In the genomic region with DNA sequence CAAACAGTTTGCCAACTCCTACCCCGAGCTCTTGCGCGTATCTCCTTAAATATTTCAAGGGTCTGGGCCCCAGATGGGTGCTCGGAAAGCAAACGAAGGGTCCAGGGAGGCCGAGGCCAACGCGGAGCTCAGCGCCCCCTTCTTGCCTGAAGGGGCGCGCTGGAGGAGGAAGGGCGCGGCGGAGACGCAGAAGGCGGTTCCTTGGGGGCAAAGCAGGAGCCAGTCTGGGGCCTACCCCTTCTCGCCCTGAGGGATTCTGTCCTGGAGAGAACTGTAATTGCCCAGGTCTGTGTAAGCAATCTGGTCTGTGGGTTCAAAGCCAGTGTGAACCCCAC, we compare ENCODE assay signal across 12 cellular contexts. TPM values are rescaled to one million over a fixed set of nuclear protein-coding genes. Genes with fewer than 3 reads are reported as not detected.
A peak's percentile ranks its signal among the peaks of the same experiment; 100 is the strongest.
DNase-seq lines count a peak whose midpoint lies in the region; ATAC-seq lines count a peak whose summit lies in the region.
"Had no signal": no experiment of that assay in that cellular context is flagged by ENCODE, and none has a peak within 500 bp of the region (broad histone marks: within the 10 kb centered on the region; RNA-seq: fewer than 3 reads in every experiment).

No MANE protein-coding gene starts in this region.

- H3K4me3 ChIP-seq in adipocyte (ENCODE audit: low read length) = peak overlapping the region; percentile 73
- H3K4me3 ChIP-seq: PC-9 had no signal

- no peaks in the 10 kb centered on the region for H3K36me3 Mint-ChIP-seq in activated CD4-positive, alpha-beta T cell treated with anti-CD3 and anti-CD28 coated beads, Interleukin-2, amount 10 ng/mL, durations not matched to agents 24 days and 14 days (ENCODE audit: low read depth)
- H3K36me3 Mint-ChIP-seq in immature natural killer cell = peaks cover 0 to 3% (median 0%) of the 10 kb centered on the region in 3 donors
- H3K36me3 Mint-ChIP-seq in stimulated activated naive CD8-positive, alpha-beta T cell treated with anti-CD3 and anti-CD28 coated beads, Interleukin-15, Interleukin-2, amounts not matched to agents 100 ng/mL and 50 ng/mL, for 24 hours (ENCODE audit: low read depth) = no peaks in the 10 kb centered on the region

- H3K27me3 Mint-ChIP-seq in activated CD4-positive, alpha-beta T cell treated with anti-CD3 and anti-CD28 coated beads, Interleukin-2, amount 10 ng/mL, durations not matched to agents 24 days and 14 days = peaks cover 91% of the 10 kb centered on the region
- H3K27me3 Mint-ChIP-seq in immature natural killer cell (ENCODE audit: low read depth in 3 of 3) = peaks cover 38 to 46% (median 43%) of the 10 kb centered on the region in 3 donors
- peaks cover 90% of the 10 kb centered on the region for H3K27me3 Mint-ChIP-seq in stimulated activated naive CD8-positive, alpha-beta T cell treated with anti-CD3 and anti-CD28 coated beads, Interleukin-15, Interleukin-2, amounts not matched to agents 100 ng/mL and 50 ng/mL, for 24 hours

- H3K4me1 Mint-ChIP-seq in activated CD4-positive, alpha-beta T cell treated with anti-CD3 and anti-CD28 coated beads, Interleukin-2, amount 10 ng/mL, durations not matched to agents 24 days and 14 days = peaks cover 22% of the 10 kb centered on the region
- H3K4me1 Mint-ChIP-seq in immature natural killer cell = peaks cover 28 to 40% of the 10 kb centered on the region in 2 donors
- peaks cover 42% of the 10 kb centered on the region for H3K4me1 Mint-ChIP-seq in stimulated activated naive CD8-positive, alpha-beta T cell treated with anti-CD3 and anti-CD28 coated beads, Interleukin-15, Interleukin-2, amounts not matched to agents 100 ng/mL and 50 ng/mL, for 24 hours (ENCODE audit: low read depth)

- DNase-seq in activated CD4-positive, alpha-beta T cell treated with anti-CD3 and anti-CD28 coated beads, Interleukin-2, amount 10 ng/mL, durations not matched to agents 24 days and 14 days = no peak
- DNase-seq in activated CD4-positive, alpha-beta T cell treated with anti-CD3 and anti-CD28 coated beads for 48 hours = no peak
- DNase-seq in adipocyte (ENCODE audit: low read depth) (no peak), immature natural killer cell (no peak), NCI-H524 treated with DMSO at 0.1 percent for 48 hours (lab: John Stamatoyannopoulos, UW) (no peak)
- DNase-seq: GDM1, NCI-H1105 treated with DMSO at 0.1 percent for 48 hours, PC-9 had no signal

- peak overlapping the region; percentile 33 for H3K4me3 Mint-ChIP-seq in activated CD4-positive, alpha-beta T cell treated with anti-CD3 and anti-CD28 coated beads, Interleukin-2, amount 10 ng/mL, durations not matched to agents 24 days and 14 days
- peak overlapping the region; percentile 34 to 65 (median 56) for H3K4me3 Mint-ChIP-seq in immature natural killer cell
- H3K4me3 Mint-ChIP-seq in stimulated activated naive CD8-positive, alpha-beta T cell treated with anti-CD3 and anti-CD28 coated beads, Interleukin-15, Interleukin-2, amounts not matched to agents 100 ng/mL and 50 ng/mL, for 24 hours = peak overlapping the region; percentile 70

- no peaks in the 10 kb centered on the region for H3K9me3 ChIP-seq in adipocyte (ENCODE audit: control insufficient read depth, low read length)

- intact Hi-C loops in activated CD4-positive, alpha-beta T cell treated with anti-CD3 and anti-CD28 coated beads, Interleukin-2, amount 10 ng/mL, durations not matched to agents 24 days and 14 days (cut with micrococcal nuclease) = no loop called here

- no peak for ATAC-seq in HG03159 (IDR thresholded peaks at IDR 0.05; ENCODE audit: unreplicated experiment)
- no peak for ATAC-seq in HG02571 (IDR thresholded peaks at IDR 0.05; ENCODE audit: unreplicated experiment)

- no peaks in the 10 kb centered on the region for H3K36me3 ChIP-seq in adipocyte (ENCODE audit: control insufficient read depth, insufficient read depth, low read length, severe bottlenecking)

- H3K27me3 ChIP-seq in adipocyte (replicated peaks; ENCODE audit: control insufficient read depth, insufficient read depth, low read length) = peaks cover 30% of the 10 kb centered on the region

- H3K27ac Mint-ChIP-seq in activated CD4-positive, alpha-beta T cell treated with anti-CD3 and anti-CD28 coated beads, Interleukin-2, amount 10 ng/mL, durations not matched to agents 24 days and 14 days = no peak overlapping the region
- H3K27ac Mint-ChIP-seq in immature natural killer cell = no peak overlapping the region
- H3K27ac Mint-ChIP-seq in stimulated activated naive CD8-positive, alpha-beta T cell treated with anti-CD3 and anti-CD28 coated beads, Interleukin-15, Interleukin-2, amounts not matched to agents 100 ng/mL and 50 ng/mL, for 24 hours = no peak overlapping the region

- peaks cover 18% of the 10 kb centered on the region for H3K4me1 ChIP-seq in adipocyte (ENCODE audit: control insufficient read depth, insufficient read depth, low read length)

- H3K9me3 Mint-ChIP-seq in activated CD4-positive, alpha-beta T cell treated with anti-CD3 and anti-CD28 coated beads, Interleukin-2, amount 10 ng/mL, durations not matched to agents 24 days and 14 days = no peaks in the 10 kb centered on the region
- H3K9me3 Mint-ChIP-seq in immature natural killer cell = no peaks in the 10 kb centered on the region
- H3K9me3 Mint-ChIP-seq in stimulated activated naive CD8-positive, alpha-beta T cell treated with anti-CD3 and anti-CD28 coated beads, Interleukin-15, Interleukin-2, amounts not matched to agents 100 ng/mL and 50 ng/mL, for 24 hours = no peaks in the 10 kb centered on the region

- H3K9ac ChIP-seq in adipocyte (ENCODE audit: low read length) = peak overlapping the region; percentile 50

RNA-seq across cellular contexts. Expression of a gene that starts 4.0 kb away (rescaled TPM):
- total RNA-seq in activated CD4-positive, alpha-beta T cell treated with anti-CD3 and anti-CD28 coated beads, Interleukin-2, amount 10 ng/mL, durations not matched to agents 24 days and 14 days = not detected in 2 replicates
- polyA plus RNA-seq in immature natural killer cell = not detected
- total RNA-seq: PC-9 had no signal

RNA-seq across cellular contexts. Expression of a gene that starts 33.0 kb away (rescaled TPM):
- total RNA-seq in activated CD4-positive, alpha-beta T cell treated with anti-CD3 and anti-CD28 coated beads, Interleukin-2, amount 10 ng/mL, durations not matched to agents 24 days and 14 days = not detected in 2 replicates
- not detected for polyA plus RNA-seq in immature natural killer cell
- total RNA-seq: PC-9, subcutaneous adipose tissue had no signal
